15 cellular contexts compared by ENCODE assay signal in genomic region chr7:19928247-19928646, GRCh38.
DNase-seq lines count a peak whose midpoint lies in the region; ATAC-seq, FAIRE-seq and TF ChIP-seq lines count a peak whose summit lies in the region.
"Had no signal": no experiment of that assay in that cellular context is flagged by ENCODE, and none has a peak within 500 bp of the region (broad histone marks: within the 10 kb centered on the region; RNA-seq: fewer than 3 reads in every experiment).

No MANE protein-coding gene starts in this region.

- H2BK120ac ChIP-seq in mesendoderm (ENCODE audit: low read depth, low read length) = no peak overlapping the region

- H3K27ac Mint-ChIP-seq in astrocyte (ENCODE audit: unreplicated experiment) = no peak overlapping the region
- H3K27ac Mint-ChIP-seq: T-helper 2 cell treated with Interferon-gamma antibody and Interleukin-4, amounts not matched to agents 5 μg/mL and 100 μg/mL, for 36 hours had no signal

- no peak overlapping the region for H2BK5ac ChIP-seq in mesendoderm (ENCODE audit: low read length)

- H3K36me3 ChIP-seq in astrocyte (ENCODE audit: insufficient read depth, low read length) = no peaks in the 10 kb centered on the region
- H3K36me3 ChIP-seq in vagina = no peaks in the 10 kb centered on the region
- H3K36me3 ChIP-seq in mesendoderm (ENCODE audit: control insufficient read depth, insufficient read depth, low read length) = no peaks in the 10 kb centered on the region
- H3K36me3 ChIP-seq: left lung had no signal

- H4K5ac ChIP-seq in mesendoderm (ENCODE audit: low read length) = no peak overlapping the region

- H3K36me3 Mint-ChIP-seq in astrocyte (ENCODE audit: low read depth, unreplicated experiment) = no peaks in the 10 kb centered on the region

- DNase-seq in astrocyte (ENCODE audit: low read depth) (no peak), vagina (ENCODE audit: extremely low spot score in 2 of 2) (no peak), RCC 7860 (ENCODE audit: low spot score) (no peak), mesendoderm (no peak)
- DNase-seq in activated effector memory CD4-positive, alpha-beta T cell treated with anti-CD3 and anti-CD28 coated beads, Interleukin-2, amount 50 U/mL, for 16 hours = no peak
- DNase-seq: activated T-cell treated with anti-CD3 and anti-CD28 coated beads, Interleukin-2, amount 50 U/mL, for 48 hours; DMS 273 treated with DMSO at 0.1 percent for 48 hours; left lung; posterior cingulate gyrus had no signal

- H3K27ac ChIP-seq in astrocyte (ENCODE audit: low read depth, low read length) = no peak overlapping the region
- H3K27ac ChIP-seq in vagina = no peak overlapping the region
- H3K27ac ChIP-seq in mesendoderm (ENCODE audit: low read depth, low read length) = no peak overlapping the region
- H3K27ac ChIP-seq: left lung had no signal

- H3K4me1 Mint-ChIP-seq in astrocyte (ENCODE audit: low read depth, unreplicated experiment) = peaks cover 11% of the 10 kb centered on the region
- H3K4me1 Mint-ChIP-seq: central memory CD8-positive, alpha-beta T cell had no signal

- no peaks in the 10 kb centered on the region for H3K79me1 ChIP-seq in mesendoderm (ENCODE audit: low read length)

- H3K9me3 Mint-ChIP-seq in astrocyte (ENCODE audit: unreplicated experiment) = no peaks in the 10 kb centered on the region
- H3K9me3 Mint-ChIP-seq: T-helper 2 cell treated with Interferon-gamma antibody and Interleukin-4, amounts not matched to agents 5 μg/mL and 100 μg/mL, for 36 hours had no signal

- no peaks in the 10 kb centered on the region for H4K20me1 ChIP-seq in astrocyte (ENCODE audit: insufficient read depth, low read length)

- H2AK5ac ChIP-seq in mesendoderm (ENCODE audit: low read length) = no peak overlapping the region

- H3K23ac ChIP-seq in mesendoderm (ENCODE audit: low read length) = no peak overlapping the region

- H3K4me2 ChIP-seq in astrocyte (ENCODE audit: low read length) (no peak overlapping the region), mesendoderm (ENCODE audit: low read length) (no peak overlapping the region)

- no peak overlapping the region for H3K18ac ChIP-seq in mesendoderm (ENCODE audit: low read length)

- no peak for TF ChIP-seq POLR2A in vagina (IDR thresholded peaks at IDR 0.05)

- ATAC-seq in GM18520 (IDR thresholded peaks at IDR 0.05; ENCODE audit: unreplicated experiment) (peak; percentile 72), GM21515 (IDR thresholded peaks at IDR 0.05; ENCODE audit: unreplicated experiment) (peak; percentile 90), HG03064 (IDR thresholded peaks at IDR 0.05; ENCODE audit: low read depth, unreplicated experiment) (peak; percentile 65)
- ATAC-seq: left lung had no signal

- FAIRE-seq in astrocyte (lab: Jason Lieb, UNC) (peak; percentile 50), RCC 7860 (lab: Jason Lieb, UNC) (no peak)
- FAIRE-seq: H1 had no signal

- no peaks in the 10 kb centered on the region for H3K9me3 ChIP-seq in astrocyte (ENCODE audit: insufficient read depth, low read depth, low read length)
- H3K9me3 ChIP-seq in vagina = no peaks in the 10 kb centered on the region
- H3K9me3 ChIP-seq: left lung had no signal

- H3K4me1 ChIP-seq in astrocyte (ENCODE audit: insufficient read depth, low read length) = no peaks in the 10 kb centered on the region
- H3K4me1 ChIP-seq in vagina = no peaks in the 10 kb centered on the region
- no peaks in the 10 kb centered on the region for H3K4me1 ChIP-seq in mesendoderm (ENCODE audit: control insufficient read depth, low read depth, low read length)
- H3K4me1 ChIP-seq: left lung had no signal

- H3K79me2 ChIP-seq in astrocyte (ENCODE audit: insufficient read depth, low read length) (no peaks in the 10 kb centered on the region), mesendoderm (ENCODE audit: control insufficient read depth, insufficient read depth, low read length) (no peaks in the 10 kb centered on the region)

- intact Hi-C loops in vagina (cut with DNase I) = no loop called here

- H3K27me3 ChIP-seq in astrocyte (ENCODE audit: insufficient read depth, low read length) = no peaks in the 10 kb centered on the region
- H3K27me3 ChIP-seq in vagina = no peaks in the 10 kb centered on the region
- no peaks in the 10 kb centered on the region for H3K27me3 ChIP-seq in mesendoderm (ENCODE audit: insufficient read depth, low read length, poor library complexity)
- H3K27me3 ChIP-seq: left lung had no signal

- no peak overlapping the region for H2AFZ ChIP-seq in astrocyte (ENCODE audit: low read depth, low read length)

- no peak overlapping the region for H3K4me3 ChIP-seq in astrocyte (ENCODE audit: insufficient read depth, low read depth, low read length)
- no peak overlapping the region for H3K4me3 ChIP-seq in vagina
- no peak overlapping the region for H3K4me3 ChIP-seq in mesendoderm (ENCODE audit: low read length)
- H3K4me3 ChIP-seq: left lung had no signal

- H3K4me3 Mint-ChIP-seq in astrocyte (ENCODE audit: unreplicated experiment) = no peak overlapping the region
- H3K4me3 Mint-ChIP-seq: central memory CD8-positive, alpha-beta T cell; T-helper 2 cell treated with Interferon-gamma antibody and Interleukin-4, amounts not matched to agents 5 μg/mL and 100 μg/mL, for 36 hours had no signal

- no peak overlapping the region for H4K8ac ChIP-seq in mesendoderm (ENCODE audit: low read depth, low read length)

- no peak overlapping the region for H2BK15ac ChIP-seq in mesendoderm (replicated peaks; ENCODE audit: low read depth)

- H3K9ac ChIP-seq in astrocyte (ENCODE audit: low read length) (no peak overlapping the region), mesendoderm (ENCODE audit: low read length) (no peak overlapping the region)

- TF ChIP-seq CTCF in astrocyte (IDR thresholded peaks at IDR 0.05; ENCODE audit: insufficient read depth, low read depth, low read length) (no peak), vagina (IDR thresholded peaks at IDR 0.05) (no peak)

- H3K4ac ChIP-seq in mesendoderm (ENCODE audit: low read depth, low read length) = no peak overlapping the region

- no peak overlapping the region for H3K56ac ChIP-seq in mesendoderm (ENCODE audit: low read length)

- no peaks in the 10 kb centered on the region for H3K27me3 Mint-ChIP-seq in astrocyte (ENCODE audit: low read depth, unreplicated experiment)
- H3K27me3 Mint-ChIP-seq: central memory CD8-positive, alpha-beta T cell had no signal
